In the genomic region with DNA sequence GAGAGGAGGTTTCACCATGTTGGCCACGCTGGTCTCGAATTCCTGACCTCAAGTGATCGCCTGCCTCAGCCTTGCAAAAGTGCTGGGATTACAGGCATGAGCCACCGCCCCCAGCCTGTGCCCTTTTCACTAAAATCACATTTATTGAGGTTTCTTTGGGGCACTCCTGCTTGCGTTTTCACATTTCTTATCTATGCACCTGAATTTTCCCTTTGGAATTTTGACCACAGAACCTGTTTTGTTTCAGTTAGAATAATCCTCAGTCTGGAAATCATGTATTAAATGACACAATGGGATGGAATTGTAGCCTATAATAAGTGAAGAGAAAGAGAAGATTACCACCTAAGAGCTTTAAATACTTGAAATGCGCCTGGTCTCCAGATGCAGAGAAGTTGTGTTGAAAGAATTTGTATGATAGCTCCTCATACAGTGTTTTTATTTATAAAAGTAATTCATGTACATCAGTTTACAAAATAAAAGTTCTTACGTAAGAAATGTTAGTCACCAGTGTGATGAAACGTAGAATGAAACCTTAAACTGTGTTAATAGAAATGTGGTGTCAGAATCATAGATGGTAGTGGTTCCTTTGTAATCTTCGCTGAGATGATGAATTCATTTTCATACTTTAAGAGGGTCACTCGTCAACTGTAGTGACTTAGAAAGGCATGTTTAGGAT, we compare ENCODE assay signal across 12 cellular contexts.
DNase-seq lines count a peak whose midpoint lies in the region; ATAC-seq and TF ChIP-seq lines count a peak whose summit lies in the region.
"Had no signal": no experiment of that assay in that cellular context is flagged by ENCODE, and none has a peak within 500 bp of the region (broad histone marks: within the 10 kb centered on the region; RNA-seq: fewer than 3 reads in every experiment).

No MANE protein-coding gene starts in this region.

- peaks cover 20% of the 10 kb centered on the region for H4K20me1 ChIP-seq in osteoblast (ENCODE audit: insufficient read depth, low read length)

- H3K4me3 ChIP-seq in osteoblast (ENCODE audit: insufficient read depth, low read length), result no peak overlapping the region

- intact Hi-C loops in posterior vena cava (cut with DNase I), result no loop called here

- ATAC-seq in HG03135 (IDR thresholded peaks at IDR 0.05; ENCODE audit: unreplicated experiment) (no peak), HG03378 (IDR thresholded peaks at IDR 0.05; ENCODE audit: unreplicated experiment) (no peak)
- ATAC-seq: activated naive CD8-positive, alpha-beta T cell treated with anti-CD3 and anti-CD28 coated beads, Interleukin-2, amount 50 U/mL, for 24 hours had no signal

- DNase-seq in EH (ENCODE audit: low read depth), result peak; percentile 41
- peak; percentile 48 for DNase-seq in MV-4-11 (lab: John Stamatoyannopoulos, UW)
- DNase-seq in caudate nucleus (lab: John Stamatoyannopoulos, UW), result no peak
- DNase-seq in osteoblast (ENCODE audit: insufficient read length, low spot score, missing footprints), result no peak
- DNase-seq in stimulated activated CD4-positive, alpha-beta T cell treated with anti-CD3 and anti-CD28 coated beads, Interleukin-4, amount 100 ng/mL, for 24 hours, result no peak
- DNase-seq in posterior vena cava (ENCODE audit: low spot score), result no peak
- DNase-seq: activated CD8-positive, alpha-beta memory T cell treated with anti-CD3 and anti-CD28 coated beads, Interleukin-2, amount 50 U/mL, for 48 hours; activated naive CD8-positive, alpha-beta T cell treated with anti-CD3 and anti-CD28 coated beads, Interleukin-2, amount 50 U/mL, for 24 hours; NCI-H2171; stimulated activated CD4-positive, alpha-beta T cell treated with anti-CD3 and anti-CD28 coated beads, Interleukin-4, amount 100 ng/mL, for 1 hour had no signal

- H3K36me3 ChIP-seq in osteoblast (ENCODE audit: insufficient read depth, low read length), result no peaks in the 10 kb centered on the region

- TF ChIP-seq CTCF in osteoblast (IDR thresholded peaks at IDR 0.05; ENCODE audit: extremely low read depth, low read depth, low read length), result no peak

- H3K27me3 ChIP-seq in osteoblast (ENCODE audit: insufficient read depth, low read length), result no peaks in the 10 kb centered on the region

- peaks cover 10% of the 10 kb centered on the region for H3K4me1 ChIP-seq in osteoblast (ENCODE audit: insufficient read depth, low read length)

- no peak overlapping the region for H2AFZ ChIP-seq in osteoblast (ENCODE audit: low read length)

- H3K79me2 ChIP-seq in osteoblast (ENCODE audit: insufficient read depth, low read length), result peaks cover 91% of the 10 kb centered on the region

- peak overlapping the region; percentile 31 for H3K27ac ChIP-seq in caudate nucleus (ENCODE audit: low read depth, low read length)
- H3K27ac ChIP-seq in osteoblast (ENCODE audit: low read depth, low read length), result peak overlapping the region; percentile 36

- no peak overlapping the region for H3K4me2 ChIP-seq in osteoblast (ENCODE audit: insufficient read depth, low read length)

- no peaks in the 10 kb centered on the region for H3K9me3 ChIP-seq in osteoblast (ENCODE audit: low read depth, low read length)

Comparison
In these comparisons a context has a peak if more than half of its experiments do, and no peak if none do; other contexts are left out.
1. DNase-seq: peak in EH (single experiment) and MV-4-11 (single experiment); none in caudate nucleus (0 of 61), osteoblast (single experiment), stimulated activated CD4-positive, alpha-beta T cell treated with anti-CD3 and anti-CD28 coated beads, Interleukin-4, amount 100 ng/mL, for 24 hours (single experiment) and posterior vena cava (single experiment).